Comparison of ENCODE assay signal across 8 cellular contexts in genomic region chr7:30027065-30027456, GRCh38. TPM values are rescaled to one million over a fixed set of nuclear protein-coding genes. Genes with fewer than 3 reads are reported as not detected.
DNase-seq lines count a peak whose midpoint lies in the region; ATAC-seq and TF ChIP-seq lines count a peak whose summit lies in the region.

No MANE protein-coding gene starts in this region.

- peak overlapping the region; percentile 76 for H4K91ac ChIP-seq in trophoblast cell (ENCODE audit: low read depth, low read length)

- H2AFZ ChIP-seq in Loucy (ENCODE audit: low read length), result peak overlapping the region; percentile 90
- H2AFZ ChIP-seq in trophoblast cell (ENCODE audit: insufficient read depth, low read length, poor library complexity), result peak overlapping the region; percentile 98

- H3K4ac ChIP-seq in trophoblast cell (ENCODE audit: low read depth, low read length), result no peak overlapping the region

- peak overlapping the region; percentile 63 for H2BK120ac ChIP-seq in trophoblast cell (ENCODE audit: insufficient read depth, low read length, poor library complexity)

- no peaks in the 10 kb centered on the region for H3K36me3 Mint-ChIP-seq in activated T-helper 17 cell treated with anti-CD3 and anti-CD28 coated beads, Interleukin-2, amount 50 U/mL, for 72 hours (ENCODE audit: low read depth)

- no CpG with 5 or more reads among the region's 10 CpGs for whole genome bisulfite sequencing in trophoblast cell (ENCODE audit: extremely low coverage, insufficient coverage, insufficient read length)

- H3K14ac ChIP-seq in trophoblast cell (ENCODE audit: low read length), result no peak overlapping the region

- H3K18ac ChIP-seq in trophoblast cell (ENCODE audit: low read length), result no peak overlapping the region

- peak overlapping the region; percentile 91 for H4K8ac ChIP-seq in trophoblast cell (ENCODE audit: low read depth, low read length)

- H3K4me1 Mint-ChIP-seq in activated T-helper 17 cell treated with anti-CD3 and anti-CD28 coated beads, Interleukin-2, amount 50 U/mL, for 72 hours, result peaks cover 18% of the 10 kb centered on the region

- peak overlapping the region; percentile 78 for H3K4me3 ChIP-seq in AG04450 (ENCODE audit: low read depth, low read length)
- H3K4me3 ChIP-seq in Loucy (ENCODE audit: low read length, poor library complexity, severe bottlenecking), result peak overlapping the region; percentile 85
- H3K4me3 ChIP-seq in trophoblast cell (ENCODE audit: low read depth, low read length), result peak overlapping the region; percentile 65

- DNase-seq in AG04450 (ENCODE audit: low read depth, low spot score) (no peak), globus pallidus (ENCODE audit: low spot score) (peak; percentile 74), trophoblast cell (peak; percentile 27 to 66)

- peaks cover 64% of the 10 kb centered on the region for H3K4me1 ChIP-seq in Loucy (ENCODE audit: insufficient read depth, low read length, poor library complexity, severe bottlenecking)
- peaks cover 2 to 8% of the 10 kb centered on the region in 2 experiments for H3K4me1 ChIP-seq in trophoblast cell (ENCODE audit: control insufficient read depth in 1 of 2, insufficient read depth in 2 of 2, low read length in 2 of 2)

- H3K79me1 ChIP-seq in trophoblast cell (ENCODE audit: low read length), result peaks cover 16% of the 10 kb centered on the region

- H3K36me3 ChIP-seq in Loucy (ENCODE audit: insufficient read depth, low read length) (no peaks in the 10 kb centered on the region), trophoblast cell (ENCODE audit: control insufficient read depth in 1 of 2, insufficient read depth in 2 of 2, low read length in 2 of 2) (no peaks in the 10 kb centered on the region)

- H3K9me2 ChIP-seq in Loucy (replicated peaks; ENCODE audit: low read depth, low read length), result no peaks in the 10 kb centered on the region

- H3K27ac ChIP-seq in AG04450 (ENCODE audit: low read depth, low read length) (peak overlapping the region; percentile 34), trophoblast cell (ENCODE audit: low read depth, low read length) (peak overlapping the region; percentile 36)

- peak overlapping the region; percentile 16 for H2BK5ac ChIP-seq in trophoblast cell (ENCODE audit: low read depth, low read length, poor library complexity)

- no peak overlapping the region for H2AK5ac ChIP-seq in trophoblast cell (ENCODE audit: low read length)

- H3K23ac ChIP-seq in trophoblast cell (ENCODE audit: low read length), result no peak overlapping the region

- H3K27me3 ChIP-seq in AG04450 (ENCODE audit: control insufficient read depth, insufficient read depth, low read length) (no peaks in the 10 kb centered on the region), Loucy (ENCODE audit: insufficient read depth, low read length, poor library complexity, severe bottlenecking) (no peaks in the 10 kb centered on the region), trophoblast cell (ENCODE audit: insufficient read depth, low read length) (no peaks in the 10 kb centered on the region)

- H3K9me3 ChIP-seq in AG04450 (ENCODE audit: control insufficient read depth, insufficient read depth, low read length) (no peaks in the 10 kb centered on the region), Loucy (ENCODE audit: insufficient read depth, low read depth, low read length) (no peaks in the 10 kb centered on the region), trophoblast cell (ENCODE audit: insufficient read depth, low read depth, low read length) (no peaks in the 10 kb centered on the region)

- CTCF ChIA-PET in AG04450 (lab: Charles Lee), result interaction anchor here (0.7 to 1.7 kb wide), 3 partner anchors 35 to 106 kb away, joined by 3 to 5 read pairs (median 4); no protein-coding TSS in a partner anchor

- no peak overlapping the region for H3K4me3 Mint-ChIP-seq in activated T-helper 17 cell treated with anti-CD3 and anti-CD28 coated beads, Interleukin-2, amount 50 U/mL, for 72 hours

- H3K27me3 Mint-ChIP-seq in activated T-helper 17 cell treated with anti-CD3 and anti-CD28 coated beads, Interleukin-2, amount 50 U/mL, for 72 hours, result no peaks in the 10 kb centered on the region

- H2BK12ac ChIP-seq in trophoblast cell (ENCODE audit: low read length), result peak overlapping the region; percentile 43

- no peak for TF ChIP-seq CTCF in AG04450 (IDR thresholded peaks at IDR 0.05; ENCODE audit: low read depth, low read length)
- no peak for TF ChIP-seq CTCF in Loucy (conservative IDR thresholded peaks at IDR 0.05; ENCODE audit: low read length)

- POLR2A ChIA-PET in AG04450 (lab: Yijun Ruan, JAX), result interaction anchor here (0.7 to 1.0 kb wide), 2 partner anchors 11 to 92 kb away, joined by 3 read pairs; no protein-coding TSS in a partner anchor

- peaks cover 70% of the 10 kb centered on the region for H3K79me2 ChIP-seq in Loucy (ENCODE audit: insufficient read depth, low read length)
- H3K79me2 ChIP-seq in trophoblast cell (ENCODE audit: control insufficient read depth, insufficient read depth, low read length, poor library complexity), result peaks cover 14% of the 10 kb centered on the region

- H4K12ac ChIP-seq in trophoblast cell (ENCODE audit: low read depth, low read length), result peak overlapping the region; percentile 86

- H3K9ac ChIP-seq in Loucy (ENCODE audit: low read depth, low read length, poor library complexity, severe bottlenecking) (peak overlapping the region; percentile 70), trophoblast cell (ENCODE audit: low read length) (no peak overlapping the region)

- ATAC-seq in GM18502 (IDR thresholded peaks at IDR 0.05; ENCODE audit: poor library complexity, unreplicated experiment) (peak; percentile 19), GM21619 (IDR thresholded peaks at IDR 0.05; ENCODE audit: unreplicated experiment) (no peak), HG03520 (IDR thresholded peaks at IDR 0.05; ENCODE audit: unreplicated experiment) (no peak)
- ATAC-seq in activated T-helper 17 cell treated with anti-CD3 and anti-CD28 coated beads, Interleukin-2, amount 50 U/mL, for 72 hours (replicated peaks), result peak; percentile 31

- peaks cover 13% of the 10 kb centered on the region for H4K20me1 ChIP-seq in Loucy (ENCODE audit: insufficient read depth, low read length, poor library complexity, severe bottlenecking)

- H3K27ac Mint-ChIP-seq in activated T-helper 17 cell treated with anti-CD3 and anti-CD28 coated beads, Interleukin-2, amount 50 U/mL, for 72 hours, result peak overlapping the region; percentile 73

- peak overlapping the region; percentile 99 for H3K4me2 ChIP-seq in Loucy (ENCODE audit: low read depth, low read length, poor library complexity, severe bottlenecking)
- H3K4me2 ChIP-seq in trophoblast cell (ENCODE audit: low read length), result peak overlapping the region; percentile 71

- H3K9me3 Mint-ChIP-seq in activated T-helper 17 cell treated with anti-CD3 and anti-CD28 coated beads, Interleukin-2, amount 50 U/mL, for 72 hours, result no peaks in the 10 kb centered on the region

- no peaks in the 10 kb centered on the region for H3F3A ChIP-seq in Loucy (ENCODE audit: low read depth)

RNA-seq across cellular contexts. Expression of gene FKBP14, which starts 0.6 kb away (rescaled TPM):
- polyA plus RNA-seq in AG04450 (2011; rRNA removed), result 38.0 and 54.6 TPM in 2 replicates
- polyA minus RNA-seq in AG04450 (2011; rRNA and poly(A)+ RNA removed), result 17.4 and 22.5 TPM in 2 replicates
- 1 to 10 TPM; 6.4 to 9.1 TPM for total RNA-seq in activated T-helper 17 cell treated with anti-CD3 and anti-CD28 coated beads, Interleukin-2, amount 50 U/mL, for 72 hours
- polyA plus RNA-seq in trophoblast cell (2013), result 41.6 and 44.7 TPM in 2 replicates

RNA-seq across cellular contexts. Expression of gene PLEKHA8, which starts 1.2 kb away (rescaled TPM):
- polyA plus RNA-seq in AG04450 (2011; rRNA removed), result 9.3 and 12.6 TPM in 2 replicates
- 12.0 and 15.7 TPM in 2 replicates for polyA minus RNA-seq in AG04450 (2011; rRNA and poly(A)+ RNA removed)
- total RNA-seq in activated T-helper 17 cell treated with anti-CD3 and anti-CD28 coated beads, Interleukin-2, amount 50 U/mL, for 72 hours, result 10 to 100 TPM; 16.1 to 18.2 TPM
- 18.2 and 18.6 TPM in 2 replicates for polyA plus RNA-seq in trophoblast cell (2013)

RNA-seq across cellular contexts. Expression of gene SCRN1, which starts 37.5 kb away (rescaled TPM):
- polyA plus RNA-seq in AG04450 (2011; rRNA removed), result 110 and 123 TPM in 2 replicates
- 140 and 157 TPM in 2 replicates for polyA minus RNA-seq in AG04450 (2011; rRNA and poly(A)+ RNA removed)
- 1 to 10 TPM; 5.4 to 7.6 TPM for total RNA-seq in activated T-helper 17 cell treated with anti-CD3 and anti-CD28 coated beads, Interleukin-2, amount 50 U/mL, for 72 hours
- 44.0 and 47.0 TPM in 2 replicates for polyA plus RNA-seq in trophoblast cell (2013)

Comparison
In these comparisons a context has a peak if more than half of its experiments do, and no peak if none do; other contexts are left out.
1. ATAC-seq: peak in GM18502 (single experiment) and activated T-helper 17 cell treated with anti-CD3 and anti-CD28 coated beads, Interleukin-2, amount 50 U/mL, for 72 hours (single experiment); none in GM21619 (single experiment) and HG03520 (single experiment).
2. Peak in every context shown above with its lines, with median percentiles within 50 percentile points of each other: H3K4me3 ChIP-seq.